In genomic region chr20:43515628-43516027, GRCh38 we compare ENCODE assay signal across 13 cellular contexts. TPM values are rescaled to one million over a fixed set of nuclear protein-coding genes. Genes with fewer than 3 reads are reported as not detected.
DNase-seq lines count a peak whose midpoint lies in the region; ATAC-seq, FAIRE-seq and TF ChIP-seq lines count a peak whose summit lies in the region.
"Had no signal": no experiment of that assay in that cellular context is flagged by ENCODE, and none has a peak within 500 bp of the region (broad histone marks: within the 10 kb centered on the region; RNA-seq: fewer than 3 reads in every experiment).

No MANE protein-coding gene starts in this region.

- H3K4me3 ChIP-seq in CD8-positive, alpha-beta T cell (ENCODE audit: low read depth, low read length) = peak overlapping the region; percentile 72
- H3K4me3 ChIP-seq in astrocyte (ENCODE audit: insufficient read depth, low read depth, low read length) = no peak overlapping the region
- peak overlapping the region; percentile 70 for H3K4me3 ChIP-seq in naive thymus-derived CD4-positive, alpha-beta T cell (ENCODE audit: low read length)

- DNase-seq in CD8-positive, alpha-beta T cell = no peak
- DNase-seq in astrocyte (ENCODE audit: low read depth) = no peak
- DNase-seq in naive thymus-derived CD4-positive, alpha-beta T cell = no peak
- no peak for DNase-seq in central memory CD4-positive, alpha-beta T cell
- DNase-seq in effector CD8-positive, alpha-beta T cell (lab: John Stamatoyannopoulos, UW) = no peak
- no peak for DNase-seq in NCI-H510A treated with DMSO at 0.1 percent for 48 hours (lab: John Stamatoyannopoulos, UW)
- DNase-seq in ureter (ENCODE audit: low spot score) = no peak
- DNase-seq: cortex of kidney, natural killer cell, NCI-H1105, RPMI8226, uterus had no signal

- H3K9me3 Mint-ChIP-seq in CD8-positive, alpha-beta T cell = peaks cover 5% of the 10 kb centered on the region
- peaks cover 1% of the 10 kb centered on the region for H3K9me3 Mint-ChIP-seq in astrocyte (ENCODE audit: unreplicated experiment)
- H3K9me3 Mint-ChIP-seq in naive thymus-derived CD4-positive, alpha-beta T cell = peaks cover 0 to 5% (median 0%) of the 10 kb centered on the region in 11 donors
- H3K9me3 Mint-ChIP-seq: natural killer cell had no signal

- no peaks in the 10 kb centered on the region for H4K20me1 ChIP-seq in astrocyte (ENCODE audit: insufficient read depth, low read length)

- no peak overlapping the region for H3K27ac Mint-ChIP-seq in CD8-positive, alpha-beta T cell
- no peak overlapping the region for H3K27ac Mint-ChIP-seq in astrocyte (ENCODE audit: unreplicated experiment)
- peak overlapping the region in 1 of 9 donors; percentile 57 for H3K27ac Mint-ChIP-seq in naive thymus-derived CD4-positive, alpha-beta T cell

- no peaks in the 10 kb centered on the region for H3K27me3 Mint-ChIP-seq in CD8-positive, alpha-beta T cell (ENCODE audit: low read depth)
- H3K27me3 Mint-ChIP-seq in astrocyte (ENCODE audit: low read depth, unreplicated experiment) = no peaks in the 10 kb centered on the region
- H3K27me3 Mint-ChIP-seq in naive thymus-derived CD4-positive, alpha-beta T cell = peaks cover 0 to 7% (median 0%) of the 10 kb centered on the region in 5 donors

- H3K27ac ChIP-seq in CD8-positive, alpha-beta T cell (ENCODE audit: low read depth, low read length) = no peak overlapping the region
- H3K27ac ChIP-seq in KOPT-K1 (ENCODE audit: low read depth, low read length, poor library complexity, severe bottlenecking) = peak overlapping the region; percentile 57
- no peak overlapping the region for H3K27ac ChIP-seq in astrocyte (ENCODE audit: low read depth, low read length)
- no peak overlapping the region for H3K27ac ChIP-seq in naive thymus-derived CD4-positive, alpha-beta T cell (ENCODE audit: low read depth, low read length)

- H3K4me2 ChIP-seq in astrocyte (ENCODE audit: low read length) = peak overlapping the region; percentile 83

- ATAC-seq in CD8-positive, alpha-beta T cell = no peak
- ATAC-seq in naive thymus-derived CD4-positive, alpha-beta T cell = no peak
- ATAC-seq: natural killer cell had no signal

- CTCF ChIA-PET in CD8-positive, alpha-beta T cell (lab: Charles Lee) = interaction anchor here (0.9 to 1.4 kb wide), 2 partner anchors 26 to 66 kb away, joined by 4 to 6 read pairs; no protein-coding TSS in a partner anchor
- CTCF ChIA-PET in naive thymus-derived CD4-positive, alpha-beta T cell (lab: Charles Lee) = interaction anchor here (0.7 kb wide), 1 partner anchor 176 kb away, joined by 3 read pairs; no protein-coding TSS in a partner anchor

- H3K9me3 ChIP-seq in CD8-positive, alpha-beta T cell (ENCODE audit: low read length) = no peaks in the 10 kb centered on the region
- H3K9me3 ChIP-seq in KOPT-K1 (ENCODE audit: insufficient read depth, low read length, poor library complexity, severe bottlenecking) (no peaks in the 10 kb centered on the region), astrocyte (ENCODE audit: insufficient read depth, low read depth, low read length) (no peaks in the 10 kb centered on the region)
- H3K9me3 ChIP-seq in naive thymus-derived CD4-positive, alpha-beta T cell (ENCODE audit: control insufficient read depth in 2 of 3, low read length in 3 of 3) = no peaks in the 10 kb centered on the region
- H3K9me3 ChIP-seq: uterus had no signal

- TF ChIP-seq CTCF in CD8-positive, alpha-beta T cell (IDR thresholded peaks at IDR 0.05) = no peak
- no peak for TF ChIP-seq CTCF in astrocyte (IDR thresholded peaks at IDR 0.05; ENCODE audit: insufficient read depth, low read depth, low read length)

- H3K79me2 ChIP-seq in astrocyte (ENCODE audit: insufficient read depth, low read length) = no peaks in the 10 kb centered on the region

- peaks cover 12% of the 10 kb centered on the region for H3K4me1 ChIP-seq in CD8-positive, alpha-beta T cell (ENCODE audit: insufficient read depth, low read length)
- peaks cover 4% of the 10 kb centered on the region for H3K4me1 ChIP-seq in astrocyte (ENCODE audit: insufficient read depth, low read length)
- H3K4me1 ChIP-seq in naive thymus-derived CD4-positive, alpha-beta T cell (ENCODE audit: control insufficient read depth in 2 of 2, insufficient read depth in 2 of 2, low read length in 2 of 2) = peaks cover 7 to 21% of the 10 kb centered on the region in 2 donors
- H3K4me1 ChIP-seq: uterus had no signal

- peaks cover 20% of the 10 kb centered on the region for H3K4me1 Mint-ChIP-seq in CD8-positive, alpha-beta T cell (ENCODE audit: low read depth)
- no peaks in the 10 kb centered on the region for H3K4me1 Mint-ChIP-seq in astrocyte (ENCODE audit: low read depth, unreplicated experiment)
- peaks cover 3 to 25% (median 21%) of the 10 kb centered on the region in 7 donors for H3K4me1 Mint-ChIP-seq in naive thymus-derived CD4-positive, alpha-beta T cell

- peaks cover 18% of the 10 kb centered on the region for H3K36me3 Mint-ChIP-seq in CD8-positive, alpha-beta T cell
- H3K36me3 Mint-ChIP-seq in astrocyte (ENCODE audit: low read depth, unreplicated experiment) = no peaks in the 10 kb centered on the region
- peaks cover 0 to 11% (median 5%) of the 10 kb centered on the region in 5 donors for H3K36me3 Mint-ChIP-seq in naive thymus-derived CD4-positive, alpha-beta T cell
- H3K36me3 Mint-ChIP-seq: natural killer cell had no signal

- POLR2A ChIA-PET in CD8-positive, alpha-beta T cell (lab: Charles Lee) = interaction anchor here (2.9 kb wide), 1 partner anchor 59 kb away, joined by 10 read pairs; no protein-coding TSS in a partner anchor
- POLR2A ChIA-PET in naive thymus-derived CD4-positive, alpha-beta T cell (lab: Charles Lee) = no interaction called here

- intact Hi-C loops in CD8-positive, alpha-beta T cell (cut with DNase I, micrococcal nuclease) = loop anchor here in 1 of 2 experiments (2.0 kb wide), 1 partner anchor 67 kb away; no protein-coding TSS in a partner anchor
- intact Hi-C loops in naive thymus-derived CD4-positive, alpha-beta T cell (cut with micrococcal nuclease) = no loop called here

- no peaks in the 10 kb centered on the region for H3K27me3 ChIP-seq in CD8-positive, alpha-beta T cell (ENCODE audit: insufficient read depth, low read length)
- H3K27me3 ChIP-seq in astrocyte (ENCODE audit: insufficient read depth, low read length) = no peaks in the 10 kb centered on the region
- no peaks in the 10 kb centered on the region for H3K27me3 ChIP-seq in naive thymus-derived CD4-positive, alpha-beta T cell (ENCODE audit: control insufficient read depth in 2 of 2, insufficient read depth in 2 of 2, low read length in 2 of 2)
- H3K27me3 ChIP-seq: uterus had no signal

- H3K9ac ChIP-seq in astrocyte (ENCODE audit: low read length) = no peak overlapping the region

- peak overlapping the region; percentile 90 for H3K4me3 Mint-ChIP-seq in CD8-positive, alpha-beta T cell
- peak overlapping the region; percentile 91 for H3K4me3 Mint-ChIP-seq in astrocyte (ENCODE audit: unreplicated experiment)
- peak overlapping the region; percentile 4 to 100 (median 94) for H3K4me3 Mint-ChIP-seq in naive thymus-derived CD4-positive, alpha-beta T cell

- no peaks in the 10 kb centered on the region for H3K36me3 ChIP-seq in CD8-positive, alpha-beta T cell (ENCODE audit: insufficient read depth, low read length)
- H3K36me3 ChIP-seq in KOPT-K1 (ENCODE audit: insufficient read depth, low read length) (no peaks in the 10 kb centered on the region), astrocyte (ENCODE audit: insufficient read depth, low read length) (no peaks in the 10 kb centered on the region)
- no peaks in the 10 kb centered on the region for H3K36me3 ChIP-seq in naive thymus-derived CD4-positive, alpha-beta T cell (ENCODE audit: control insufficient read depth in 2 of 3, insufficient read depth in 3 of 3, low read length in 3 of 3)
- H3K36me3 ChIP-seq: uterus had no signal

- no peak for FAIRE-seq in astrocyte (lab: Jason Lieb, UNC)

- no peak overlapping the region for H2AFZ ChIP-seq in astrocyte (ENCODE audit: low read depth, low read length)

RNA-seq across cellular contexts. Expression of gene L3MBTL1, which starts 8.1 kb away (rescaled TPM):
- total RNA-seq in CD8-positive, alpha-beta T cell = 10 to 100 TPM; 11.8 to 12.8 TPM
- total RNA-seq in astrocyte (8.4 and 13.0 TPM in 2 replicates), ureter (24.7 TPM)
- 10 to 100 TPM in 4 of 5 experiments, 1 to 10 TPM in 1; 8.6 to 24.7 (median 16.2) TPM for total RNA-seq in naive thymus-derived CD4-positive, alpha-beta T cell
- 1 to 10 TPM in 1 of 2 donors, under 1 TPM in 1; 0.74 to 2.3 TPM for polyA plus RNA-seq in naive thymus-derived CD4-positive, alpha-beta T cell

RNA-seq across cellular contexts. Expression of gene SGK2, which starts 43.2 kb away (rescaled TPM):
- under 1 TPM; 0.47 to 0.76 TPM for total RNA-seq in CD8-positive, alpha-beta T cell
- 0.64 and 1.0 TPM in 2 replicates for total RNA-seq in astrocyte
- total RNA-seq in naive thymus-derived CD4-positive, alpha-beta T cell = 1 to 10 TPM in 3 of 5 experiments, under 1 TPM in 2; 0.48 to 2.6 (median 1.9) TPM
- not detected for polyA plus RNA-seq in naive thymus-derived CD4-positive, alpha-beta T cell
- total RNA-seq in ureter = 29.8 TPM

RNA-seq across cellular contexts. Expression of gene SRSF6, which starts 57.9 kb away (rescaled TPM):
- 100 to 1,000 TPM; 361 to 363 TPM for total RNA-seq in CD8-positive, alpha-beta T cell
- 149 and 150 TPM in 2 replicates for total RNA-seq in astrocyte
- total RNA-seq in naive thymus-derived CD4-positive, alpha-beta T cell = 100 to 1,000 TPM; 168 to 291 (median 239) TPM
- 10 to 100 TPM; 46.6 to 52.8 TPM for polyA plus RNA-seq in naive thymus-derived CD4-positive, alpha-beta T cell
- 192 TPM for total RNA-seq in ureter
